Comparison of ENCODE assay signal across 18 cellular contexts in genomic region chr10:122368502-122369254, GRCh38. TPM values are rescaled to one million over a fixed set of nuclear protein-coding genes. Genes with fewer than 3 reads are reported as not detected.
DNase-seq lines count a peak whose midpoint lies in the region; ATAC-seq, FAIRE-seq and TF ChIP-seq lines count a peak whose summit lies in the region.
"Had no signal": no experiment of that assay in that cellular context is flagged by ENCODE, and none has a peak within 500 bp of the region (broad histone marks: within the 10 kb centered on the region; RNA-seq: fewer than 3 reads in every experiment).

No MANE protein-coding gene starts in this region.

- H3K27me3 ChIP-seq in right atrium auricular region (no peaks in the 10 kb centered on the region), astrocyte (ENCODE audit: insufficient read depth, low read length) (peaks cover 11% of the 10 kb centered on the region)
- H3K27me3 ChIP-seq: tibial artery had no signal

- H3K27ac ChIP-seq in right atrium auricular region (no peak overlapping the region), astrocyte (ENCODE audit: low read depth, low read length) (no peak overlapping the region), temporal lobe (ENCODE audit: low read depth, low read length) (peak overlapping the region; percentile 11)
- H3K27ac ChIP-seq: HL-60, tibial artery had no signal

- no peak overlapping the region for H3K4me3 Mint-ChIP-seq in astrocyte (ENCODE audit: unreplicated experiment)
- H3K4me3 Mint-ChIP-seq in activated CD4-positive, alpha-beta memory T cell treated with anti-CD3 and anti-CD28 coated beads, Interleukin-2, amount 10 ng/mL, durations not matched to agents 7 days and 5 days: no peak overlapping the region
- H3K4me3 Mint-ChIP-seq: activated naive CD8-positive, alpha-beta T cell treated with anti-CD3 and anti-CD28 coated beads for 36 hours; central memory CD8-positive, alpha-beta T cell had no signal

- FAIRE-seq in astrocyte (lab: Jason Lieb, UNC): no peak
- FAIRE-seq: GM12892 had no signal

- H3K9me3 Mint-ChIP-seq in astrocyte (ENCODE audit: unreplicated experiment): peaks cover 3% of the 10 kb centered on the region
- no peaks in the 10 kb centered on the region for H3K9me3 Mint-ChIP-seq in activated CD4-positive, alpha-beta memory T cell treated with anti-CD3 and anti-CD28 coated beads, Interleukin-2, amount 10 ng/mL, durations not matched to agents 7 days and 5 days
- H3K9me3 Mint-ChIP-seq: activated naive CD8-positive, alpha-beta T cell treated with anti-CD3 and anti-CD28 coated beads for 36 hours; central memory CD8-positive, alpha-beta T cell had no signal

- H2AFZ ChIP-seq in astrocyte (ENCODE audit: low read depth, low read length): peak overlapping the region; percentile 23

- H3K27me3 Mint-ChIP-seq in astrocyte (ENCODE audit: low read depth, unreplicated experiment): peaks cover 17% of the 10 kb centered on the region
- H3K27me3 Mint-ChIP-seq in activated CD4-positive, alpha-beta memory T cell treated with anti-CD3 and anti-CD28 coated beads, Interleukin-2, amount 10 ng/mL, durations not matched to agents 7 days and 5 days: peaks cover 56% of the 10 kb centered on the region

- H3K4me1 Mint-ChIP-seq in astrocyte (ENCODE audit: low read depth, unreplicated experiment): peaks cover 16% of the 10 kb centered on the region
- peaks cover 3% of the 10 kb centered on the region for H3K4me1 Mint-ChIP-seq in activated CD4-positive, alpha-beta memory T cell treated with anti-CD3 and anti-CD28 coated beads, Interleukin-2, amount 10 ng/mL, durations not matched to agents 7 days and 5 days

- ATAC-seq in left ventricle myocardium superior (no peak), left lobe of liver (no peak), GM18867 (IDR thresholded peaks at IDR 0.05; ENCODE audit: unreplicated experiment) (no peak)
- ATAC-seq: HCT116 had no signal

- no peaks in the 10 kb centered on the region for H4K20me1 ChIP-seq in astrocyte (ENCODE audit: insufficient read depth, low read length)

- H3K36me3 ChIP-seq in right atrium auricular region (no peaks in the 10 kb centered on the region), astrocyte (ENCODE audit: insufficient read depth, low read length) (no peaks in the 10 kb centered on the region)
- H3K36me3 ChIP-seq: tibial artery had no signal

- H3K4me3 ChIP-seq in right atrium auricular region (no peak overlapping the region), astrocyte (ENCODE audit: insufficient read depth, low read depth, low read length) (no peak overlapping the region)
- H3K4me3 ChIP-seq: tibial artery had no signal

- peak overlapping the region; percentile 25 for H3K4me2 ChIP-seq in astrocyte (ENCODE audit: low read length)

- no peak overlapping the region for H3K27ac Mint-ChIP-seq in astrocyte (ENCODE audit: unreplicated experiment)
- no peak overlapping the region for H3K27ac Mint-ChIP-seq in activated CD4-positive, alpha-beta memory T cell treated with anti-CD3 and anti-CD28 coated beads, Interleukin-2, amount 10 ng/mL, durations not matched to agents 7 days and 5 days
- H3K27ac Mint-ChIP-seq: activated naive CD8-positive, alpha-beta T cell treated with anti-CD3 and anti-CD28 coated beads for 36 hours had no signal

- no peak overlapping the region for H3K9ac ChIP-seq in astrocyte (ENCODE audit: low read length)

- TF ChIP-seq CTCF in right atrium auricular region (IDR thresholded peaks at IDR 0.05) (no peak), astrocyte (IDR thresholded peaks at IDR 0.05; ENCODE audit: insufficient read depth, low read depth, low read length) (no peak)

- no peaks in the 10 kb centered on the region for H3K79me2 ChIP-seq in astrocyte (ENCODE audit: insufficient read depth, low read length)

- DNase-seq in left ventricle myocardium superior (peak; percentile 50), right atrium auricular region (ENCODE audit: low spot score) (no peak), astrocyte (ENCODE audit: low read depth) (no peak), left lobe of liver (ENCODE audit: low spot score) (peak; percentile 32)
- DNase-seq in activated CD4-positive, alpha-beta T cell treated with anti-CD3 and anti-CD28 coated beads for 1 hour: no peak
- no peak for DNase-seq in activated CD4-positive, alpha-beta memory T cell treated with anti-CD3 and anti-CD28 coated beads, Interleukin-2, amount 10 ng/mL, durations not matched to agents 7 days and 5 days
- DNase-seq: ACHN; activated naive CD8-positive, alpha-beta T cell treated with anti-CD3 and anti-CD28 coated beads for 36 hours; NCI-H1930; RPMI8226; T-helper 1 cell; tibial artery had no signal

- POLR2A ChIA-PET in activated CD4-positive, alpha-beta memory T cell treated with anti-CD3 and anti-CD28 coated beads, Interleukin-2, amount 10 ng/mL, durations not matched to agents 7 days and 5 days (lab: Charles Lee): no interaction called here

- H3K36me3 Mint-ChIP-seq in astrocyte (ENCODE audit: low read depth, unreplicated experiment): no peaks in the 10 kb centered on the region
- H3K36me3 Mint-ChIP-seq in activated CD4-positive, alpha-beta memory T cell treated with anti-CD3 and anti-CD28 coated beads, Interleukin-2, amount 10 ng/mL, durations not matched to agents 7 days and 5 days (ENCODE audit: low read depth): no peaks in the 10 kb centered on the region
- H3K36me3 Mint-ChIP-seq: activated naive CD8-positive, alpha-beta T cell treated with anti-CD3 and anti-CD28 coated beads for 36 hours had no signal

- CTCF ChIA-PET in activated CD4-positive, alpha-beta memory T cell treated with anti-CD3 and anti-CD28 coated beads, Interleukin-2, amount 10 ng/mL, durations not matched to agents 7 days and 5 days (lab: Charles Lee): interaction anchor here (2.4 kb wide), 1 partner anchor 70 kb away, joined by 6 read pairs; no protein-coding TSS in a partner anchor

- intact Hi-C loops in left ventricle myocardium superior (cut with micrococcal nuclease): no loop called here

- H3K9me3 ChIP-seq in right atrium auricular region (no peaks in the 10 kb centered on the region), astrocyte (ENCODE audit: insufficient read depth, low read depth, low read length) (no peaks in the 10 kb centered on the region)
- H3K9me3 ChIP-seq: tibial artery had no signal

- H3K4me1 ChIP-seq in right atrium auricular region (peaks cover 0 to 23% of the 10 kb centered on the region in 2 donors), astrocyte (ENCODE audit: insufficient read depth, low read length) (peaks cover 4% of the 10 kb centered on the region)

RNA-seq across cellular contexts. Expression of gene PLEKHA1, which starts 5.8 kb away (rescaled TPM):
- 71.1 TPM for total RNA-seq in left ventricle myocardium superior
- 10 to 100 TPM; 28.9 to 31.6 TPM for total RNA-seq in right atrium auricular region
- total RNA-seq in astrocyte: 30.9 and 31.7 TPM in 2 replicates
- total RNA-seq in left lobe of liver: 21.1 TPM
- total RNA-seq in temporal lobe: 26.3 TPM
- total RNA-seq in activated CD4-positive, alpha-beta memory T cell treated with anti-CD3 and anti-CD28 coated beads, Interleukin-2, amount 10 ng/mL, durations not matched to agents 7 days and 5 days: 1 to 10 TPM; 5.2 to 5.3 TPM

Comparison
In these comparisons a context has a peak if more than half of its experiments do, and no peak if none do; other contexts are left out.
1. DNase-seq: peak in left ventricle myocardium superior (single experiment) and left lobe of liver (single experiment); none in right atrium auricular region (single experiment), astrocyte (single experiment), activated CD4-positive, alpha-beta T cell treated with anti-CD3 and anti-CD28 coated beads for 1 hour (single experiment) and activated CD4-positive, alpha-beta memory T cell treated with anti-CD3 and anti-CD28 coated beads, Interleukin-2, amount 10 ng/mL, durations not matched to agents 7 days and 5 days (single experiment).